ENCODE assay signal across 8 cellular contexts in the genomic region with DNA sequence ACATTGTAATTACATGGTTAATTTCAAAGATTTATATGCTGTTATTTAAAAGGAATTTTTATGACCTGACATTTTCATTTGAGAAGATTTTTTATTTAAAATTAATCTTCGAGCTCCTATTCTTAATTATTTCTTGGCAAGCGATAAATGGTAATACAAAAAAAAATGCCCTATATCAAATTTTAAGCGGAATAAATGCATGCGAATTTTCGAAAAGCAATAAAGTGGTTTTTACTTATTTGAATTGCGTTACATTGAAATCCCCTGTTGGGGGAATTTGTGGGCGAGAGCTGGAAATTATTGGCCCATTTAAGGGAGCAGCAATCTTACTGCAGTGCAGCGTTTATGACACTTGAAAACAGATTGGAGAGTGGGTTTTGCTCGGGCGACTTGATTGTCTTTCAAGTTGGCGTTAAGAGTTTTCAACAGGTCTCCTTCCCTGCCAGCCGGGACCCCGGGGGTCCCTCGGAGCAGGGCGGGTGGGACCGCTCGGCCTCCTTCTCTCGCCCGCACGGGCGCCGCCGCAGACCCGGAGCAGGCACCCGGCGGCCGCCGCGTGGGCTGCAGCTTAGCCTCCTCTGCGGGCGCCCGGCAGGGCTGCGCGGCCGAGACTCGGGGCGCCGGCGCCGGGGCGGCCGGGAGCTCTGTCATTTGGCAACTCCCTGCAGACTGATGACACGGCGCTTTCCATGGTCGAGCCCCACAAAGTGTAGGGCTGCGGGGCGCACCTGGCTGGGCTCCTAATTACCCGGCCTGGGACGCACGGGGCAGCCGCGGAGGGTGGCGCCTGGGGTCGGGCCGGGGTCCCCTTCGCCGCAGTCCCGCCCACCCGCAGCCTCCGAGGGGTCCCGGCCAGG.
A peak's percentile ranks its signal among the peaks of the same experiment; 100 is the strongest.
DNase-seq lines count a peak whose midpoint lies in the region; ATAC-seq, FAIRE-seq and TF ChIP-seq lines count a peak whose summit lies in the region.

No MANE protein-coding gene starts in this region.

- intact Hi-C loops in activated CD8-positive, alpha-beta T cell treated with anti-CD3 and anti-CD28 coated beads for 36 hours (cut with micrococcal nuclease), result no loop called here
- intact Hi-C loops in left ventricle myocardium superior (cut with micrococcal nuclease) (no loop called here), gastrocnemius medialis (cut with DNase I; ENCODE audit: low total_unique reads) (no loop called here)

- no peak overlapping the region for H3K4me3 Mint-ChIP-seq in activated CD8-positive, alpha-beta T cell treated with anti-CD3 and anti-CD28 coated beads for 36 hours

- H3K27ac Mint-ChIP-seq in activated CD8-positive, alpha-beta T cell treated with anti-CD3 and anti-CD28 coated beads for 36 hours, result no peak overlapping the region

- H3K27me3 ChIP-seq in gastrocnemius medialis (peaks cover 45 to 63% (median 56%) of the 10 kb centered on the region in 3 donors), gastroesophageal sphincter (peaks cover 78% of the 10 kb centered on the region)

- ATAC-seq in activated CD8-positive, alpha-beta T cell treated with anti-CD3 and anti-CD28 coated beads for 36 hours, result peak; percentile 74
- ATAC-seq in left ventricle myocardium superior, result peak; percentile 53
- ATAC-seq in gastrocnemius medialis, result peak in 1 of 2 donors; percentile 33
- no peak for ATAC-seq in gastroesophageal sphincter

- FAIRE-seq in D721Med (lab: Jason Lieb, UNC), result no peak
- peak; percentile 30 for FAIRE-seq in H54 (lab: Jason Lieb, UNC)

- H3K36me3 Mint-ChIP-seq in activated CD8-positive, alpha-beta T cell treated with anti-CD3 and anti-CD28 coated beads for 36 hours (ENCODE audit: low read depth), result no peaks in the 10 kb centered on the region

- H3K27ac ChIP-seq in gastrocnemius medialis (no peak overlapping the region), gastroesophageal sphincter (no peak overlapping the region)

- H3K9me3 ChIP-seq in gastrocnemius medialis (no peaks in the 10 kb centered on the region), gastroesophageal sphincter (no peaks in the 10 kb centered on the region)

- no peak for TF ChIP-seq CTCF in D721Med (IDR thresholded peaks at IDR 0.05; ENCODE audit: insufficient read depth, missing control alignments)
- no peak for TF ChIP-seq CTCF in activated CD8-positive, alpha-beta T cell treated with anti-CD3 and anti-CD28 coated beads for 36 hours (IDR thresholded peaks at IDR 0.05)
- TF ChIP-seq CTCF in gastrocnemius medialis (IDR thresholded peaks at IDR 0.05 in 4 of 5, conservative IDR thresholded peaks at IDR 0.05 in 1 of 5), result no peak
- no peak for TF ChIP-seq CTCF in gastroesophageal sphincter (IDR thresholded peaks at IDR 0.05)

- CTCF ChIA-PET in activated CD8-positive, alpha-beta T cell treated with anti-CD3 and anti-CD28 coated beads for 36 hours (lab: Charles Lee), result interaction anchor here (0.7 to 1.1 kb wide), 3 partner anchors 47 to 293 kb away, joined by 3 to 5 read pairs (median 5); no protein-coding TSS in a partner anchor

- peaks cover 50% of the 10 kb centered on the region for H3K27me3 Mint-ChIP-seq in activated CD8-positive, alpha-beta T cell treated with anti-CD3 and anti-CD28 coated beads for 36 hours

- no peaks in the 10 kb centered on the region for H3K9me3 Mint-ChIP-seq in activated CD8-positive, alpha-beta T cell treated with anti-CD3 and anti-CD28 coated beads for 36 hours

- peak; percentile 24; the same call in 1 of the 2 replicates for TF ChIP-seq POLR2A in H54 (IDR thresholded peaks at IDR 0.05; ENCODE audit: low read depth, low read length)
- TF ChIP-seq POLR2A in gastrocnemius medialis (IDR thresholded peaks at IDR 0.05), result no peak
- TF ChIP-seq POLR2A in gastroesophageal sphincter (IDR thresholded peaks at IDR 0.05), result no peak

- 9 to 24% methylated on average over 11 of the region's 61 CpGs for WGBS in gastroesophageal sphincter (ENCODE audit: low coverage in 1 of 2), 2 donors

- H3K4me1 ChIP-seq in gastrocnemius medialis, result peaks cover 5 to 6% of the 10 kb centered on the region in 2 donors
- peaks cover 0 to 16% (median 5%) of the 10 kb centered on the region in 3 donors for H3K4me1 ChIP-seq in gastroesophageal sphincter

- in situ Hi-C loops in gastrocnemius medialis (cut with MboI; ENCODE audit: low sequenced_read_pairs in 4 of 4), result no loop called here

- TF ChIP-seq EP300 in gastroesophageal sphincter (IDR thresholded peaks at IDR 0.05), result no peak

- H3K4me3 ChIP-seq in gastrocnemius medialis (peak overlapping the region; percentile 35 to 52 (median 38)), gastroesophageal sphincter (peak overlapping the region in 1 of 2 donors; percentile 28)

- H3K36me3 ChIP-seq in gastrocnemius medialis, result no peaks in the 10 kb centered on the region
- no peaks in the 10 kb centered on the region for H3K36me3 ChIP-seq in gastroesophageal sphincter

- peak; percentile 19 for DNase-seq in D721Med (ENCODE audit: insufficient read length, low spot score)
- peak; percentile 53 for DNase-seq in H54 (ENCODE audit: insufficient read length, low spot score)
- peak; percentile 41 for DNase-seq in activated CD8-positive, alpha-beta T cell treated with anti-CD3 and anti-CD28 coated beads for 36 hours
- peak; percentile 20 for DNase-seq in left ventricle myocardium superior
- no peak for DNase-seq in gastrocnemius medialis
- DNase-seq in NOMO-1 treated with DMSO at 0.1 percent for 48 hours (lab: John Stamatoyannopoulos, UW; ENCODE audit: unreplicated experiment), result no peak
- DNase-seq in foreskin melanocyte, result no peak

- POLR2A ChIA-PET in activated CD8-positive, alpha-beta T cell treated with anti-CD3 and anti-CD28 coated beads for 36 hours (lab: Charles Lee), result no interaction called here

- peaks cover 2% of the 10 kb centered on the region for H3K4me1 Mint-ChIP-seq in activated CD8-positive, alpha-beta T cell treated with anti-CD3 and anti-CD28 coated beads for 36 hours (ENCODE audit: low read depth)

Comparison
In these comparisons a context has a peak if more than half of its experiments do, and no peak if none do; other contexts are left out.
1. DNase-seq: peak in D721Med (single experiment), H54 (single experiment), activated CD8-positive, alpha-beta T cell treated with anti-CD3 and anti-CD28 coated beads for 36 hours (single experiment) and left ventricle myocardium superior (single experiment); none in gastrocnemius medialis (0 of 2), NOMO-1 treated with DMSO at 0.1 percent for 48 hours (single experiment) and foreskin melanocyte (single experiment).